21 cellular contexts compared by ENCODE assay signal in genomic region chr16:56369202-56369601, GRCh38.
"Had no signal": no experiment of that assay in that cellular context is flagged by ENCODE, and none has a peak within 500 bp of the region (broad histone marks: within the 10 kb centered on the region; RNA-seq: fewer than 3 reads in every experiment).

No MANE protein-coding gene starts in this region.

- H3K27me3 ChIP-seq: adrenal gland, esophagus muscularis mucosa, tibial nerve had no signal

- H3K9me3 ChIP-seq: adrenal gland, esophagus muscularis mucosa, tibial nerve had no signal

- H3K4me3 ChIP-seq: adrenal gland, esophagus muscularis mucosa, lung, tibial nerve had no signal

- DNase-seq: activated CD4-positive, alpha-beta T cell treated with anti-CD3 and anti-CD28 coated beads for 48 hours; activated CD4-positive, CD25-positive, alpha-beta regulatory T cell; activated CD8-positive, alpha-beta memory T cell treated with anti-CD3 and anti-CD28 coated beads, Interleukin-2, amount 50 U/mL, for 4 hours; activated CD8-positive, alpha-beta T cell treated with anti-CD3 and anti-CD28 coated beads, Interleukin-2, amount 10 ng/mL, durations not matched to agents 7 days and 5 days; activated effector memory CD4-positive, alpha-beta T cell treated with Interleukin-2 at 50 U/mL for 16 hours; activated naive CD4-positive, alpha-beta T cell treated with anti-CD3 and anti-CD28 coated beads, Interleukin-2, amount 50 U/mL, for 16 hours; activated T-cell treated with anti-CD3 and anti-CD28 coated beads, Interleukin-2, amount 50 U/mL, for 4 hours; adrenal gland; dermis blood vessel endothelial cell; effector memory CD4-positive, alpha-beta T cell; left colon; nucleus accumbens; stimulated activated CD4-positive, alpha-beta T cell treated with anti-CD3 and anti-CD28 coated beads, Interleukin-12 subunit alpha, Interleukin-12 subunit beta, amount 100 ng/mL, for 4 hours; stimulated activated CD4-positive, alpha-beta T cell treated with anti-CD3 and anti-CD28 coated beads, Interleukin-1b, Interleukin-23, amount 100 ng/mL, for 48 hours; stimulated activated naive CD8-positive, alpha-beta T cell treated with anti-CD3 and anti-CD28 coated beads, Interleukin-15, Interleukin-2, amounts not matched to agents 100 U/mL and 50 U/mL, for 24 hours; T-helper 1 cell; T-helper 9 cell had no signal

- H3K27ac ChIP-seq: tibial nerve had no signal

- ATAC-seq: activated CD8-positive, alpha-beta T cell treated with anti-CD3 and anti-CD28 coated beads, Interleukin-2, amount 10 ng/mL, durations not matched to agents 7 days and 5 days; activated T-cell treated with anti-CD3 and anti-CD28 coated beads, Interleukin-2, amount 50 U/mL, for 4 hours; left colon; natural killer cell treated with Interleukin-12 subunit alpha and Interleukin-12 subunit beta and Interleukin-15 and Interleukin-18, amount 100 ng/mL, for 72 hours; stimulated activated naive CD8-positive, alpha-beta T cell treated with anti-CD3 and anti-CD28 coated beads, Interleukin-15, Interleukin-2, amounts not matched to agents 100 U/mL and 50 U/mL, for 24 hours had no signal
